1 cellular context compared by ENCODE assay signal in genomic region chr20:43722153-43722505, GRCh38.
TF ChIP-seq lines count a peak whose summit lies in the region.

No MANE protein-coding gene starts in this region.

TF ChIP-seq in HepG2, 621 proteins besides CTCF, POLR2A, EP300 and RAD21:
- TF ChIP-seq SP1 (IDR thresholded peaks at IDR 0.05) (no peak), SP1 (CRISPR knock-in tag; IDR thresholded peaks at IDR 0.05) (no peak), ARID4A (CRISPR knock-in tag; IDR thresholded peaks at IDR 0.05; ENCODE audit: borderline replicate concordance) (no peak), ZNF414 (CRISPR knock-in tag; IDR thresholded peaks at IDR 0.05) (no peak), ZMAT3 (CRISPR knock-in tag; conservative IDR thresholded peaks at IDR 0.05) (no peak), WIZ (CRISPR knock-in tag; IDR thresholded peaks at IDR 0.05) (no peak), PHF20 (CRISPR knock-in tag; IDR thresholded peaks at IDR 0.05) (no peak), TAF1 (CRISPR knock-in tag; IDR thresholded peaks at IDR 0.05) (no peak), DR1 (CRISPR knock-in tag; IDR thresholded peaks at IDR 0.05) (no peak), ZNF224 (CRISPR knock-in tag; IDR thresholded peaks at IDR 0.05) (no peak), NFE2 (CRISPR knock-in tag; IDR thresholded peaks at IDR 0.05) (no peak), ATF7 (IDR thresholded peaks at IDR 0.05) (no peak), ATF7 (CRISPR knock-in tag; IDR thresholded peaks at IDR 0.05) (no peak)
